2 cellular contexts compared by ENCODE assay signal in genomic region chr2:96267159-96267971, GRCh38.
A peak's percentile ranks its signal among the peaks of the same experiment; 100 is the strongest.
TF ChIP-seq lines count a peak whose summit lies in the region.

No MANE protein-coding gene starts in this region.

TF ChIP-seq in HEK293, 187 proteins besides CTCF, POLR2A, EP300 and RAD21:
- TF ChIP-seq ZNF791 (tag by site-specific recombination; IDR thresholded peaks at IDR 0.05): no peak
- no peak for TF ChIP-seq ZNF658 (tag by site-specific recombination; IDR thresholded peaks at IDR 0.05)
- TF ChIP-seq RBAK (tag by site-specific recombination; IDR thresholded peaks at IDR 0.05): no peak
- no peak for TF ChIP-seq ZNF239 (tag by site-specific recombination; IDR thresholded peaks at IDR 0.05)
- no peak for TF ChIP-seq ZNF394 (tag by site-specific recombination; IDR thresholded peaks at IDR 0.05; ENCODE audit: borderline replicate concordance)
- TF ChIP-seq ZNF777 (tag by site-specific recombination; IDR thresholded peaks at IDR 0.05; ENCODE audit: borderline replicate concordance): no peak
- TF ChIP-seq KLF7 (tag by site-specific recombination; IDR thresholded peaks at IDR 0.05; ENCODE audit: borderline replicate concordance): no peak
- TF ChIP-seq ZNF510 (tag by site-specific recombination; IDR thresholded peaks at IDR 0.05; ENCODE audit: insufficient replicate concordance): no peak
- no peak for TF ChIP-seq PATZ1 (tag by site-specific recombination; IDR thresholded peaks at IDR 0.05)
- TF ChIP-seq ZNF175 (tag by site-specific recombination; IDR thresholded peaks at IDR 0.05): no peak
- no peak for TF ChIP-seq ZBTB8A (tag by site-specific recombination; IDR thresholded peaks at IDR 0.05)
- TF ChIP-seq ZNF776 (tag by site-specific recombination; IDR thresholded peaks at IDR 0.05; ENCODE audit: borderline replicate concordance): no peak
- no peak for TF ChIP-seq GFI1B (tag by site-specific recombination; IDR thresholded peaks at IDR 0.05)
- TF ChIP-seq ZNF114 (tag by site-specific recombination; IDR thresholded peaks at IDR 0.05): no peak
- no peak for TF ChIP-seq GLIS1 (tag by site-specific recombination; IDR thresholded peaks at IDR 0.05)
- no peak for TF ChIP-seq ZNF169 (tag by site-specific recombination; IDR thresholded peaks at IDR 0.05)
- no peak for TF ChIP-seq HIC1 (tag by site-specific recombination; IDR thresholded peaks at IDR 0.05)
- no peak for TF ChIP-seq ZNF292 (tag by site-specific recombination; IDR thresholded peaks at IDR 0.05; ENCODE audit: borderline replicate concordance, low read depth)
- no peak for TF ChIP-seq WT1 (tag by site-specific recombination; IDR thresholded peaks at IDR 0.05)
- TF ChIP-seq ZBTB21 (tag by site-specific recombination; IDR thresholded peaks at IDR 0.05): no peak

TF ChIP-seq in HepG2, 621 proteins besides CTCF, POLR2A, EP300 and RAD21 (continues in another document):
- TF ChIP-seq ZBTB43 (CRISPR knock-in tag; conservative IDR thresholded peaks at IDR 0.05) (no peak), ZNF570 (CRISPR knock-in tag; IDR thresholded peaks at IDR 0.05; ENCODE audit: borderline replicate concordance) (no peak), ZNF784 (CRISPR knock-in tag; IDR thresholded peaks at IDR 0.05; ENCODE audit: borderline replicate concordance) (no peak), FOXK2 (IDR thresholded peaks at IDR 0.05) (no peak), ZBTB3 (CRISPR knock-in tag; IDR thresholded peaks at IDR 0.05; ENCODE audit: borderline replicate concordance, low read depth) (no peak), TRIM24 (CRISPR knock-in tag; IDR thresholded peaks at IDR 0.05) (no peak), ZSCAN5A (CRISPR knock-in tag; IDR thresholded peaks at IDR 0.05; ENCODE audit: borderline replicate concordance) (no peak), ZNF670 (CRISPR knock-in tag; IDR thresholded peaks at IDR 0.05; ENCODE audit: borderline replicate concordance) (no peak), ARID4A (CRISPR knock-in tag; IDR thresholded peaks at IDR 0.05; ENCODE audit: borderline replicate concordance) (no peak), TSC22D2 (CRISPR knock-in tag; IDR thresholded peaks at IDR 0.05; ENCODE audit: borderline replicate concordance) (no peak), PHF5A (CRISPR knock-in tag; IDR thresholded peaks at IDR 0.05; ENCODE audit: low read depth, unreplicated experiment) (no peak), GATAD2A (CRISPR knock-in tag; IDR thresholded peaks at IDR 0.05) (no peak), MAX (IDR thresholded peaks at IDR 0.05) (peak; percentile 47), ZNF691 (CRISPR knock-in tag; IDR thresholded peaks at IDR 0.05; ENCODE audit: borderline replicate concordance, low read depth) (peak; percentile 43; the same call in 1 of the 2 replicates), TCF12 (IDR thresholded peaks at IDR 0.05) (no peak), TCF12 (CRISPR knock-in tag; IDR thresholded peaks at IDR 0.05) (no peak), SAP130 (CRISPR knock-in tag; IDR thresholded peaks at IDR 0.05; ENCODE audit: low read depth) (peak; percentile 51; the same call in 1 of the 2 replicates), KLF16 (CRISPR knock-in tag; IDR thresholded peaks at IDR 0.05) (no peak), SSRP1 (CRISPR knock-in tag; IDR thresholded peaks at IDR 0.05) (peak; percentile 40; the same call in 1 of the 2 replicates), HOXA9 (CRISPR knock-in tag; IDR thresholded peaks at IDR 0.05; ENCODE audit: borderline replicate concordance) (no peak), LBX2 (CRISPR knock-in tag; IDR thresholded peaks at IDR 0.05; ENCODE audit: borderline replicate concordance) (no peak), XBP1 (CRISPR knock-in tag; IDR thresholded peaks at IDR 0.05) (no peak), DNMT1 (CRISPR knock-in tag; IDR thresholded peaks at IDR 0.05) (0 out of 2 replicates have a peak, but pooled peaks have one; percentile 40), PHB2 (IDR thresholded peaks at IDR 0.05; ENCODE audit: partially characterized antibody) (no peak), NCOR1 (IDR thresholded peaks at IDR 0.05; ENCODE audit: borderline replicate concordance, low read length) (no peak), JDP2 (CRISPR knock-in tag; IDR thresholded peaks at IDR 0.05; ENCODE audit: borderline replicate concordance) (no peak), ZBTB26 (CRISPR knock-in tag; IDR thresholded peaks at IDR 0.05; ENCODE audit: borderline replicate concordance) (no peak; the same call in 1 of the 2 replicates), ZNF644 (CRISPR knock-in tag; IDR thresholded peaks at IDR 0.05; ENCODE audit: low read depth) (no peak), GRHL1 (CRISPR knock-in tag; conservative IDR thresholded peaks at IDR 0.05) (no peak), PRDM10 (CRISPR knock-in tag; IDR thresholded peaks at IDR 0.05; ENCODE audit: low read depth) (no peak), ARID3A (IDR thresholded peaks at IDR 0.05; ENCODE audit: low read depth, low read length) (no peak), HOXA3 (CRISPR knock-in tag; IDR thresholded peaks at IDR 0.05) (no peak)
